ENCODE assay signal across 10 cellular contexts in the genomic region with DNA sequence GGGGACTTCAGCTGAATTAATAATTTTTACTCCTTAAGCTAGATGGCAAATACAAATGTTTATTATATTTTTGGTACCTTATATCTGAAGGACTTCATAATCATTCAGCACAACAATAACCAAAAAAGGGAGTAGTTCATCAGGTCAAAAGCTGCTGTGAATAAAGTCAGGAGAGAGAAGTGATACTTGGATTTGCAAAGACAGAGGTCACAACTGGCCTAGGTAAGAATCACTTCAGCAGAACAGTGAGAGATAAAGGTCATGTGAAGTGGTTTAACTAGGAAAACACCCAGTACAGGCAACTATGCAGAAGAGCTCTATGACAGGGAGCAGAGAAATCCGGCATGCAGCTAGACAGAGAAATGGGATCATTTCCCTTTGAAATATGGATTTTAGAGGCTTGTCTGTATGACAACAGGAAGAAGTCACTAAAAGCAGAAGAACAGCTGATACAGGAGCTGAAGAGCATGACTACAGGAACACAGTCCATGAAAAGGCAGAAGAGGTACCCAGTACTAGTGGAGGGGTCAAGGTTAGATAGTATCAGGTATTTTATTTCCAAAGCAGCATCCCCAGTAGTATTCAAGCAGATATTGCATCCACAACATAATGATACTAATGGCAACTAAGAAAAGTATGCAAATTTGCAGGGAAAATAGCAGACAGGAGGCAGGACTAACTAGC. TPM values are rescaled to one million over a fixed set of nuclear protein-coding genes. Genes with fewer than 3 reads are reported as not detected.
DNase-seq lines count a peak whose midpoint lies in the region; ATAC-seq and TF ChIP-seq lines count a peak whose summit lies in the region.
"Had no signal": no experiment of that assay in that cellular context is flagged by ENCODE, and none has a peak within 500 bp of the region (broad histone marks: within the 10 kb centered on the region; RNA-seq: fewer than 3 reads in every experiment).

No MANE protein-coding gene starts in this region.

- no peak overlapping the region for H3K4me3 ChIP-seq in right cardiac atrium (ENCODE audit: low read length)
- H3K4me3 ChIP-seq: skin epidermis had no signal

- H3K4me3 Mint-ChIP-seq in CD14-positive monocyte (no peak overlapping the region), activated B cell treated with CpG ODN at 0.5 μM for 24 hours (peak overlapping the region; percentile 75), endothelial cell (ENCODE audit: unreplicated experiment) (no peak overlapping the region)

- H3K27me3 Mint-ChIP-seq in CD14-positive monocyte (ENCODE audit: low read depth in 3 of 3) (no peaks in the 10 kb centered on the region), activated B cell treated with CpG ODN at 0.5 μM for 24 hours (no peaks in the 10 kb centered on the region), endothelial cell (ENCODE audit: unreplicated experiment) (peaks cover 2% of the 10 kb centered on the region)

- WGBS in right cardiac atrium: 53% methylated on average over 1 of the region's 1 CpG

- H3K36me3 Mint-ChIP-seq in CD14-positive monocyte: peaks cover 0 to 2% of the 10 kb centered on the region in 2 donors
- H3K36me3 Mint-ChIP-seq in activated B cell treated with CpG ODN at 0.5 μM for 24 hours (ENCODE audit: low read depth): peaks cover 6% of the 10 kb centered on the region
- peaks cover 7% of the 10 kb centered on the region for H3K36me3 Mint-ChIP-seq in endothelial cell (ENCODE audit: low read depth, unreplicated experiment)

- no peak for TF ChIP-seq CTCF in CD14-positive monocyte (IDR thresholded peaks at IDR 0.05)
- no peak for TF ChIP-seq CTCF in activated B cell treated with CpG ODN at 0.5 μM for 24 hours (IDR thresholded peaks at IDR 0.05)
- TF ChIP-seq CTCF in endothelial cell (IDR thresholded peaks at IDR 0.05; ENCODE audit: unreplicated experiment): no peak
- TF ChIP-seq CTCF in foreskin keratinocyte (conservative IDR thresholded peaks at IDR 0.05): no peak

- POLR2A ChIA-PET in activated B cell treated with CpG ODN at 0.5 μM for 24 hours (lab: Charles Lee): interaction anchor here (0.6 to 3.3 kb wide), 15 partner anchors 9 to 276 kb away, joined by 3 to 27 read pairs (median 4); a partner anchor contains a TSS

- intact Hi-C loops in CD14-positive monocyte (cut with micrococcal nuclease): no loop called here
- intact Hi-C loops in activated B cell treated with CpG ODN at 0.5 μM for 24 hours (cut with micrococcal nuclease): loop anchor here (1.0 kb wide), 3 partner anchors 25 to 101 kb away; a partner anchor contains a TSS
- intact Hi-C loops in right cardiac atrium (cut with DNase I): no loop called here

- no peaks in the 10 kb centered on the region for H3K4me1 ChIP-seq in right cardiac atrium (ENCODE audit: control insufficient read depth, insufficient read depth, low read length)
- H3K4me1 ChIP-seq in foreskin keratinocyte: peaks cover 5% of the 10 kb centered on the region

- H3K27me3 ChIP-seq in right cardiac atrium (ENCODE audit: control insufficient read depth, insufficient read depth): no peaks in the 10 kb centered on the region
- H3K27me3 ChIP-seq in foreskin keratinocyte: no peaks in the 10 kb centered on the region

- H3K27ac Mint-ChIP-seq in CD14-positive monocyte: peak overlapping the region in 4 of 7 donors; percentile 8 to 36 (median 18)
- peak overlapping the region; percentile 87 for H3K27ac Mint-ChIP-seq in activated B cell treated with CpG ODN at 0.5 μM for 24 hours
- H3K27ac Mint-ChIP-seq in endothelial cell (ENCODE audit: unreplicated experiment): no peak overlapping the region

- ATAC-seq in GM19324 (IDR thresholded peaks at IDR 0.05; ENCODE audit: low FRiP score, unreplicated experiment) (peak; percentile 70), HG03039 (IDR thresholded peaks at IDR 0.05; ENCODE audit: unreplicated experiment) (peak; percentile 67), activated B cell treated with CpG ODN at 0.5 μM for 24 hours (ENCODE audit: low read depth) (peak; percentile 38), right cardiac atrium (no peak), foreskin keratinocyte (no peak)

- CTCF ChIA-PET in activated B cell treated with CpG ODN at 0.5 μM for 24 hours (lab: Charles Lee): interaction anchor here (0.9 to 2.8 kb wide), 10 partner anchors 9 to 269 kb away, joined by 4 to 17 read pairs (median 6); a partner anchor contains a TSS

- H3K9me3 ChIP-seq in right cardiac atrium (ENCODE audit: control insufficient read depth, low read length): no peaks in the 10 kb centered on the region

- H3K9me3 Mint-ChIP-seq in CD14-positive monocyte (peaks cover 14 to 26% (median 17%) of the 10 kb centered on the region in 7 donors), activated B cell treated with CpG ODN at 0.5 μM for 24 hours (peaks cover 7% of the 10 kb centered on the region), endothelial cell (ENCODE audit: unreplicated experiment) (no peaks in the 10 kb centered on the region)

- H3K4me1 Mint-ChIP-seq in CD14-positive monocyte: peaks cover 20% of the 10 kb centered on the region
- H3K4me1 Mint-ChIP-seq in activated B cell treated with CpG ODN at 0.5 μM for 24 hours: peaks cover 61% of the 10 kb centered on the region
- H3K4me1 Mint-ChIP-seq in endothelial cell (ENCODE audit: unreplicated experiment): peaks cover 6% of the 10 kb centered on the region

- H3K27ac ChIP-seq in right cardiac atrium (ENCODE audit: low read length) (no peak overlapping the region), foreskin keratinocyte (no peak overlapping the region)

- no peak for DNase-seq in CD14-positive monocyte (ENCODE audit: low spot score)
- DNase-seq in activated B cell treated with CpG ODN at 0.5 μM for 24 hours: no peak
- no peak for DNase-seq in endothelial cell (ENCODE audit: low spot score)
- DNase-seq in right cardiac atrium: no peak
- DNase-seq in kidney glomerular epithelial cell (lab: John Stamatoyannopoulos, UW): no peak
- DNase-seq in foreskin keratinocyte: no peak
- DNase-seq: SIG-M5 had no signal

RNA-seq across cellular contexts. Expression of a gene that starts 25.7 kb away (rescaled TPM):
- 1 to 10 TPM; 7.9 to 9.9 TPM for polyA plus RNA-seq in CD14-positive monocyte
- 29.8 and 32.0 TPM in 2 replicates for total RNA-seq in activated B cell treated with CpG ODN at 0.5 μM for 24 hours
- total RNA-seq in endothelial cell (ENCODE audit: unreplicated experiment): 44.5 TPM
- 10 to 100 TPM; 11.3 to 16.6 (median 14.7) TPM for total RNA-seq in right cardiac atrium
- 3.4 TPM for polyA plus RNA-seq in right cardiac atrium
- total RNA-seq in foreskin keratinocyte: 6.1 and 10.4 TPM in 2 replicates
- polyA plus RNA-seq in foreskin keratinocyte: 1.5 and 2.5 TPM in 2 replicates

Comparison
In these comparisons a context has a peak if more than half of its experiments do, and no peak if none do; other contexts are left out.
1. ATAC-seq: peak in GM19324 (single experiment), HG03039 (single experiment) and activated B cell treated with CpG ODN at 0.5 μM for 24 hours (single experiment); none in right cardiac atrium (0 of 2) and foreskin keratinocyte (single experiment).